In the genomic region with DNA sequence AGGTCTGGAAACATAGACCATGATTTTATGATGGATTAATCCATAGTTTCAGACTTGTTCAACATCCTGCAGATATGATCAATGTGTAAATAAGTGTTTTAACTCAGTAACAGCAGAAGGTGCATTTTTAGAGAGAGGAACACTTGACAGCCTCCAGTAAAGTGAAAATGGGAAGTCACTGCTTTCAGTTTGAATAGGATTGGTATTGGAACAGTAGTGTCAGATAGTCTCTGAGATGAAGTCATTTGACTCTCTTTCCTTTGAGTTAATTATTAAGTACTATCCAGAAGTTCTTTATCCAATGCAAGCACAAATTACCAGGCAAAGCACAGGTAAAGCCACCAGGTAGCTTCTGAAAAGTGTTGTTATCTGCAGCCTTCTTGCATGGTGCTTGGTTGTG, we compare ENCODE assay signal across 13 cellular contexts. TPM values are rescaled to one million over a fixed set of nuclear protein-coding genes. Genes with fewer than 3 reads are reported as not detected.
DNase-seq lines count a peak whose midpoint lies in the region; ATAC-seq and TF ChIP-seq lines count a peak whose summit lies in the region.
"Had no signal": no experiment of that assay in that cellular context is flagged by ENCODE, and none has a peak within 500 bp of the region (broad histone marks: within the 10 kb centered on the region; RNA-seq: fewer than 3 reads in every experiment).

No MANE protein-coding gene starts in this region.

- ATAC-seq in GM19351 (IDR thresholded peaks at IDR 0.05; ENCODE audit: unreplicated experiment) (peak; percentile 87), HG02840 (IDR thresholded peaks at IDR 0.05; ENCODE audit: low FRiP score, unreplicated experiment) (peak; percentile 98), HG03469 (IDR thresholded peaks at IDR 0.05; ENCODE audit: unreplicated experiment) (peak; percentile 99)
- ATAC-seq: HCT116 had no signal

- in situ Hi-C loops in GM13976 (cut with MboI; ENCODE audit: low sequenced_read_pairs, unreplicated experiment), result loop anchor here (25.0 kb wide), 1 partner anchor 104 kb away; no protein-coding TSS in a partner anchor

- no peak overlapping the region for H3K4me3 ChIP-seq in hepatocyte

- no peaks in the 10 kb centered on the region for H3K36me3 ChIP-seq in hepatocyte (replicated peaks; ENCODE audit: insufficient read depth, low read depth)

- no peaks in the 10 kb centered on the region for H3K9me3 ChIP-seq in hepatocyte (ENCODE audit: low read depth)

- no peaks in the 10 kb centered on the region for H3K9me2 ChIP-seq in hepatocyte (replicated peaks; ENCODE audit: insufficient read depth)

- H3K27ac ChIP-seq in hepatocyte, result no peak overlapping the region

- H2AFZ ChIP-seq in hepatocyte, result no peak overlapping the region

- H3K4me1 ChIP-seq in hepatocyte (ENCODE audit: insufficient read depth), result peaks cover 9% of the 10 kb centered on the region

- no peak overlapping the region for H3K4me2 ChIP-seq in hepatocyte

- no peaks in the 10 kb centered on the region for H4K20me1 ChIP-seq in hepatocyte (ENCODE audit: insufficient read depth, poor library complexity, severe bottlenecking)

- TF ChIP-seq CTCF in GM13976 (IDR thresholded peaks at IDR 0.05; ENCODE audit: borderline replicate concordance, control extremely low read depth, extremely low read depth, insufficient read depth, missing control alignments) (no peak), hepatocyte (IDR thresholded peaks at IDR 0.05; ENCODE audit: poor library complexity) (no peak)

- H3K79me2 ChIP-seq in hepatocyte, result no peaks in the 10 kb centered on the region

- peak; percentile 22 for DNase-seq in GM13976 (ENCODE audit: low spot score)
- no peak for DNase-seq in hepatocyte (ENCODE audit: low spot score)
- DNase-seq in DMS 273 (lab: John Stamatoyannopoulos, UW; ENCODE audit: unreplicated experiment), result no peak
- no peak for DNase-seq in NCI-H1436 treated with DMSO at 0.1 percent for 48 hours (lab: John Stamatoyannopoulos, UW)
- DNase-seq in middle frontal gyrus (ENCODE audit: extremely low spot score, low spot score), result no peak
- DNase-seq: activated CD4-positive, alpha-beta T cell treated with anti-CD3 and anti-CD28 coated beads, Interleukin-2, amount 10 ng/mL, durations not matched to agents 7 days and 5 days; activated naive CD4-positive, alpha-beta T cell treated with anti-CD3 and anti-CD28 coated beads, Interleukin-2, amount 50 U/mL, for 16 hours; NCI-H524 treated with DMSO at 0.1 percent for 48 hours; nephron progenitor cell had no signal

- no peaks in the 10 kb centered on the region for H3K27me3 ChIP-seq in hepatocyte

RNA-seq across cellular contexts. Expression of a gene that starts 14.5 kb away (rescaled TPM):
- total RNA-seq in hepatocyte, result 6.6 and 9.2 TPM in 2 replicates
- polyA plus RNA-seq in hepatocyte, result 1.4 and 3.0 TPM in 2 replicates
- total RNA-seq: activated CD4-positive, alpha-beta T cell treated with anti-CD3 and anti-CD28 coated beads, Interleukin-2, amount 10 ng/mL, durations not matched to agents 7 days and 5 days had no signal
